1 cellular context compared by ENCODE assay signal in the genomic region with DNA sequence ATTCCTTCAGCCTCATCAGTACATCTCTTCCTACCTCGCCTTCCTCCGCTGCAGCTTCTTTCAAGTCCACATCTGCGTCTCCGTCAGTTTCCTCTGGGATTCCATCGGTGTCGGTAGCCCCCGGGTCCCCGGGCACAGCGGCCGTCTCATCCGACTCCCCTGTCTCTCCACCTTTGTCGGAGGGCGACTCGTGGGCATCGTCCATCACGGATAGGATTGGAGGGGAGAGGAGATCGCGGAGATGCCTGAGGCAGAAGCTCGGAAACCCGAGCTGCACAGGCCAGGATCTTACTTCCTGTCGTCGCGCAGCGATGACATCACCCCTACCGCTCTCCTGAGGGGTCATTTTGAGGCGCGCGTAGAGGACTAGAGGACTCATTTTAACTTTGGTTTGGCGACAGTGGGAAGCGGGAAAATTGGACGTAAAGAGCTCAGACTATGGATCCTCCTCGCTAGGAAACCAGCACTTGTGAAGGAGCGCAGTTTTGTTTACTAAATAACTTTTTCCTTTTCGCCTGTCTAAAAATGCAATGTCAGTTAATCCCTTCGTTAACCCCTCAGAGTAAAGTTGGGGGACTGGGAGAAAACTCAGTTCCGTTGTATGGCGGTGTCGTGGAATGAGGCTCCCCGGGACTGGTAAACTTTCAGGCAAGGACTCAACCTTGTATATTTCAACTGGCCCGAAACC.
TF ChIP-seq lines count a peak whose summit lies in the region.

A gene with protein sequence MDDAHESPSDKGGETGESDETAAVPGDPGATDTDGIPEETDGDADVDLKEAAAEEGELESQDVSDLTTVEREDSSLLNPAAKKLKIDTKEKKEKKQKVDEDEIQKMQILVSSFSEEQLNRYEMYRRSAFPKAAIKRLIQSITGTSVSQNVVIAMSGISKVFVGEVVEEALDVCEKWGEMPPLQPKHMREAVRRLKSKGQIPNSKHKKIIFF (minus strand): TSS at position 290 of the 688 bp plus-strand sequence. CDS start 85 bp downstream, at position 205.

TF ChIP-seq in H1, 55 proteins besides CTCF, POLR2A, EP300 and RAD21 (continued from another document):
- TF ChIP-seq, protein P1, sequence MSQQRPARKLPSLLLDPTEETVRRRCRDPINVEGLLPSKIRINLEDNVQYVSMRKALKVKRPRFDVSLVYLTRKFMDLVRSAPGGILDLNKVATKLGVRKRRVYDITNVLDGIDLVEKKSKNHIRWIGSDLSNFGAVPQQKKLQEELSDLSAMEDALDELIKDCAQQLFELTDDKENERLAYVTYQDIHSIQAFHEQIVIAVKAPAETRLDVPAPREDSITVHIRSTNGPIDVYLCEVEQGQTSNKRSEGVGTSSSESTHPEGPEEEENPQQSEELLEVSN (IDR thresholded peaks at IDR 0.05): 0 out of 2 replicates have a peak, but pooled peaks have one; percentile 29
- TF ChIP-seq TEAD4 (IDR thresholded peaks at IDR 0.05; ENCODE audit: low read depth, low read length): no peak; the same call in 1 of the 2 replicates
- peak; percentile 83 for TF ChIP-seq POLR2AphosphoS5 (IDR thresholded peaks at IDR 0.05; ENCODE audit: low read depth, low read length)
